In the genomic region with DNA sequence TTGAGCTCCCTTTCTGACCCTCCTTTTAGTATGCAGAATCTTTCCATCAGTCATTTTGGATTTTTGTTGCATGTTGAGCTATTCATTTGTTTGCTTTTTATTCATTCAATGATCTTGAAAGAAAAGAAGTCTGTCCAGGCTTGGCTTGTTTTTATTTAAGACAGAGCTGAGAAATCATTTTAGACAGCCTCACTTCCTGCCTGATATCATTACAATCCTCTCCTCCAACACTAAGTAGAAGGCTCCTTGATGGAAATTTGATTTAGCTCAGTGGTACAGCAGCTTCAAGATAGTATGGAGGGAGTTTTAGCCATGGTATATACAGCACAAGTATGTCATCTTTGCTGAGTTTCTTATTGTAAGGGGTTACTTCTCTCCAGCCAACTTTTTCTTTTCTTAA, we compare ENCODE assay signal across 15 cellular contexts. TPM values are rescaled to one million over a fixed set of nuclear protein-coding genes. Genes with fewer than 3 reads are reported as not detected.
DNase-seq lines count a peak whose midpoint lies in the region; ATAC-seq, FAIRE-seq and TF ChIP-seq lines count a peak whose summit lies in the region.
"Had no signal": no experiment of that assay in that cellular context is flagged by ENCODE, and none has a peak within 500 bp of the region (broad histone marks: within the 10 kb centered on the region; RNA-seq: fewer than 3 reads in every experiment).

No MANE protein-coding gene starts in this region.

- peaks cover 49% of the 10 kb centered on the region for H3K4me1 ChIP-seq in lower lobe of right lung
- H3K4me1 ChIP-seq in thoracic aorta (ENCODE audit: control insufficient read depth in 1 of 2, low read depth in 2 of 2) = peaks cover 63 to 70% of the 10 kb centered on the region in 2 donors

- ATAC-seq in SK-N-SH treated with all-trans-retinoic acid at 6 μM for 48 hours = peak; percentile 67
- ATAC-seq in lower lobe of right lung = no peak
- ATAC-seq in thoracic aorta (ENCODE audit: insufficient number of reproducible peaks, low FRiP score, low read depth) = no peak
- ATAC-seq: body of pancreas; CD8-positive, alpha-beta T cell; esophagus mucosa; stimulated activated naive B cell treated with anti-CD40 and anti-IgM and Interleukin-4, amounts not matched to agents 10 μg/mL and 1 μg/mL and 100 μg/mL, for 72 hours; WTC11 had no signal

- H3K4me3 ChIP-seq in lower lobe of right lung = no peak overlapping the region
- peak overlapping the region; percentile 4 for H3K4me3 ChIP-seq in thoracic aorta
- H3K4me3 ChIP-seq: body of pancreas had no signal

- H3K36me3 ChIP-seq in lower lobe of right lung (no peaks in the 10 kb centered on the region), thoracic aorta (no peaks in the 10 kb centered on the region)

- in situ Hi-C loops in ACHN (cut with HindIII; ENCODE audit: low pct_ligation_motif_present, low pct_unique_long_range_greater_than_20kb, low sequenced_read_pairs) = no loop called here

- TF ChIP-seq POLR2A in GM12892 (IDR thresholded peaks at IDR 0.05; ENCODE audit: low read depth, low read length) = no peak

- DNase-seq in lower lobe of right lung (no peak), thoracic aorta (ENCODE audit: low spot score) (no peak), ACHN (no peak), DMS 273 treated with DMSO at 0.1 percent for 48 hours (lab: John Stamatoyannopoulos, UW) (no peak), GM12892 (ENCODE audit: insufficient read length) (no peak), HUDEP-2 (lab: John Stamatoyannopoulos, UW; ENCODE audit: unreplicated experiment in 76 of 76) (no peak)
- DNase-seq: activated T-cell treated with anti-CD3 and anti-CD28 coated beads for 4 hours; body of pancreas; CD8-positive, alpha-beta T cell; NCI-H510A; stimulated activated naive B cell treated with anti-CD40 and anti-IgM and Interleukin-4, amounts not matched to agents 10 μg/mL and 1 μg/mL and 100 μg/mL, for 72 hours had no signal

- H3K27me3 ChIP-seq in lower lobe of right lung (ENCODE audit: low read depth) = no peaks in the 10 kb centered on the region
- H3K27me3 ChIP-seq in thoracic aorta (replicated peaks; ENCODE audit: insufficient read depth) = no peaks in the 10 kb centered on the region
- H3K27me3 ChIP-seq: body of pancreas had no signal

- intact Hi-C loops in lower lobe of right lung (cut with DNase I) = no loop called here

- TF ChIP-seq CTCF in lower lobe of right lung (IDR thresholded peaks at IDR 0.05) (no peak), thoracic aorta (IDR thresholded peaks at IDR 0.05) (no peak)

- FAIRE-seq in GM12892 (lab: Jason Lieb, UNC) = no peak

- H3K27ac ChIP-seq in cingulate gyrus (ENCODE audit: low read depth, low read length) (peak overlapping the region; percentile 65), lower lobe of right lung (peak overlapping the region; percentile 58), thoracic aorta (peak overlapping the region; percentile 20 to 64)

- H3K9me3 ChIP-seq in lower lobe of right lung (no peaks in the 10 kb centered on the region), thoracic aorta (no peaks in the 10 kb centered on the region)
- H3K9me3 ChIP-seq: body of pancreas had no signal

TF ChIP-seq in SK-N-SH treated with all-trans-retinoic acid at 6 μM for 48 hours, 23 proteins besides CTCF, POLR2A, EP300 and RAD21:
- TF ChIP-seq, protein P1, sequence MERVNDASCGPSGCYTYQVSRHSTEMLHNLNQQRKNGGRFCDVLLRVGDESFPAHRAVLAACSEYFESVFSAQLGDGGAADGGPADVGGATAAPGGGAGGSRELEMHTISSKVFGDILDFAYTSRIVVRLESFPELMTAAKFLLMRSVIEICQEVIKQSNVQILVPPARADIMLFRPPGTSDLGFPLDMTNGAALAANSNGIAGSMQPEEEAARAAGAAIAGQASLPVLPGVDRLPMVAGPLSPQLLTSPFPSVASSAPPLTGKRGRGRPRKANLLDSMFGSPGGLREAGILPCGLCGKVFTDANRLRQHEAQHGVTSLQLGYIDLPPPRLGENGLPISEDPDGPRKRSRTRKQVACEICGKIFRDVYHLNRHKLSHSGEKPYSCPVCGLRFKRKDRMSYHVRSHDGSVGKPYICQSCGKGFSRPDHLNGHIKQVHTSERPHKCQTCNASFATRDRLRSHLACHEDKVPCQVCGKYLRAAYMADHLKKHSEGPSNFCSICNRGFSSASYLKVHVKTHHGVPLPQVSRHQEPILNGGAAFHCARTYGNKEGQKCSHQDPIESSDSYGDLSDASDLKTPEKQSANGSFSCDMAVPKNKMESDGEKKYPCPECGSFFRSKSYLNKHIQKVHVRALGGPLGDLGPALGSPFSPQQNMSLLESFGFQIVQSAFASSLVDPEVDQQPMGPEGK (CRISPR knock-in tag; IDR thresholded peaks at IDR 0.05; ENCODE audit: borderline replicate concordance) = no peak
- TF ChIP-seq ARNTL (CRISPR knock-in tag; IDR thresholded peaks at IDR 0.05; ENCODE audit: borderline replicate concordance, low read depth) = no peak
- no peak for TF ChIP-seq ESRRG (CRISPR knock-in tag; IDR thresholded peaks at IDR 0.05)
- TF ChIP-seq, protein P2, sequence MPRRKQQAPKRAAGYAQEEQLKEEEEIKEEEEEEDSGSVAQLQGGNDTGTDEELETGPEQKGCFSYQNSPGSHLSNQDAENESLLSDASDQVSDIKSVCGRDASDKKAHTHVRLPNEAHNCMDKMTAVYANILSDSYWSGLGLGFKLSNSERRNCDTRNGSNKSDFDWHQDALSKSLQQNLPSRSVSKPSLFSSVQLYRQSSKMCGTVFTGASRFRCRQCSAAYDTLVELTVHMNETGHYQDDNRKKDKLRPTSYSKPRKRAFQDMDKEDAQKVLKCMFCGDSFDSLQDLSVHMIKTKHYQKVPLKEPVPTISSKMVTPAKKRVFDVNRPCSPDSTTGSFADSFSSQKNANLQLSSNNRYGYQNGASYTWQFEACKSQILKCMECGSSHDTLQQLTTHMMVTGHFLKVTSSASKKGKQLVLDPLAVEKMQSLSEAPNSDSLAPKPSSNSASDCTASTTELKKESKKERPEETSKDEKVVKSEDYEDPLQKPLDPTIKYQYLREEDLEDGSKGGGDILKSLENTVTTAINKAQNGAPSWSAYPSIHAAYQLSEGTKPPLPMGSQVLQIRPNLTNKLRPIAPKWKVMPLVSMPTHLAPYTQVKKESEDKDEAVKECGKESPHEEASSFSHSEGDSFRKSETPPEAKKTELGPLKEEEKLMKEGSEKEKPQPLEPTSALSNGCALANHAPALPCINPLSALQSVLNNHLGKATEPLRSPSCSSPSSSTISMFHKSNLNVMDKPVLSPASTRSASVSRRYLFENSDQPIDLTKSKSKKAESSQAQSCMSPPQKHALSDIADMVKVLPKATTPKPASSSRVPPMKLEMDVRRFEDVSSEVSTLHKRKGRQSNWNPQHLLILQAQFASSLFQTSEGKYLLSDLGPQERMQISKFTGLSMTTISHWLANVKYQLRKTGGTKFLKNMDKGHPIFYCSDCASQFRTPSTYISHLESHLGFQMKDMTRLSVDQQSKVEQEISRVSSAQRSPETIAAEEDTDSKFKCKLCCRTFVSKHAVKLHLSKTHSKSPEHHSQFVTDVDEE (CRISPR knock-in tag; IDR thresholded peaks at IDR 0.05) = no peak
- TF ChIP-seq ZNF8 (CRISPR knock-in tag; IDR thresholded peaks at IDR 0.05) = no peak
- TF ChIP-seq RARB (CRISPR knock-in tag; IDR thresholded peaks at IDR 0.05) = no peak

RNA-seq across cellular contexts. Expression of gene MBNL2, which starts 28.4 kb away (rescaled TPM):
- total RNA-seq in lower lobe of right lung (58.2 TPM), thoracic aorta (10 to 100 TPM; 59.6 to 67.7 TPM)
- 6.4 TPM for polyA plus RNA-seq in GM12892 (2012; ENCODE audit: missing spikeins)
